In the genomic region with DNA sequence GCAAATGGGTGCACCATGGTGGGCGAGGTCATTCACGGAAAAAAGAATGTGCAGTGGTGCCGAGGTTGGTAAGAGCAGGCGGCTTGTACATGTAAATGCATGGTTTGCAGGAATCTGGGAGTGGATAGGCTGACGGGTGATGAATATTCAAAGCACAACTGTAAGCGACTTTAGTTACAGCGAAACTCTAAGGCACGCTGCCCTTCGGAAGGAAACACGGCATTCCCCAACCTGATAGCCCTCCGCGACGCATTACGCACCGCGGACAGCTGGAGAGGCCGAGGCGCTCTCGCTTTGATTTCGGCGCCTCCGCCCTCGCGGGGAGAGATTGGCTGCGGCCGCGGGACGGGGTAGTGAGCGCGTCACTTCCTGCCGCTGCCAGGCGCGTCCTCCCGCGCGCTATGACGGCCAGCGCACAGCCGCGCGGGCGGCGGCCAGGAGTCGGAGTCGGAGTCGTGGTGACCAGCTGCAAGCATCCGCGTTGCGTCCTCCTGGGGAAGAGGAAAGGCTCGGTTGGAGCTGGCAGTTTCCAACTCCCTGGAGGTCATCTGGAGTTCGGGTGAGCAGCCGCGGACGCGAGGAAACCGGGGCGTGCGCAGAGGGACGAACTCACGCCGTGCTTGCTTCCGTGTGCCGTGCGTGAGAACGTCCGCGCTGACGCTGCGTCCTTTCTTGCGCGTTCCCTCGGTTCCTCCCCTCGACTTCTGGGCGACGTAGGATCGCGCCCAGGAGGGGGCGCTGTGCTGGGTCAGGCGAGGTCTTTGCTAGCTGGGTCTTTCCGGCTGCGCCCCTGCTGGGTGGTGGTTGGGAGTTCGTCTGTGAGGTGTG, we compare ENCODE assay signal across 8 cellular contexts. TPM values are rescaled to one million over a fixed set of nuclear protein-coding genes. Genes with fewer than 3 reads are reported as not detected.
DNase-seq lines count a peak whose midpoint lies in the region; ATAC-seq and TF ChIP-seq lines count a peak whose summit lies in the region.

A gene (plus strand): TSS at position 381 of the 828 bp plus-strand sequence. CDS start 21 bp downstream, at position 402.

- H4K20me1 ChIP-seq in hepatocyte (ENCODE audit: insufficient read depth, poor library complexity, severe bottlenecking) = no peaks in the 10 kb centered on the region

- peaks cover 6% of the 10 kb centered on the region for H3K4me1 ChIP-seq in hepatocyte (ENCODE audit: insufficient read depth)

- H3K27ac ChIP-seq in hepatocyte = peak within 1 kb of the TSS; percentile 98

- peak within 1 kb of the TSS; percentile 78 for H2AFZ ChIP-seq in hepatocyte

- H3K9me3 ChIP-seq in hepatocyte (ENCODE audit: low read depth) = no peaks in the 10 kb centered on the region

- peak within 1 kb of the TSS; percentile 55 for H3K4me3 ChIP-seq in hepatocyte

- no peaks in the 10 kb centered on the region for H3K9me2 ChIP-seq in hepatocyte (replicated peaks; ENCODE audit: insufficient read depth)

- no peaks in the 10 kb centered on the region for H3K27me3 ChIP-seq in hepatocyte

- ATAC-seq in GM18511 (IDR thresholded peaks at IDR 0.05; ENCODE audit: unreplicated experiment) (peak; percentile 94), HG03039 (IDR thresholded peaks at IDR 0.05; ENCODE audit: unreplicated experiment) (peak; percentile 89)

- peak within 1 kb of the TSS; percentile 86 for H3K4me2 ChIP-seq in hepatocyte

- H3K36me3 ChIP-seq in hepatocyte (replicated peaks; ENCODE audit: insufficient read depth, low read depth) = no peaks in the 10 kb centered on the region

- H3K79me2 ChIP-seq in hepatocyte = peaks cover 9% of the 10 kb centered on the region

- DNase-seq in 8988T = peak; percentile 84
- peak; percentile 92 to 95 for DNase-seq in NCI-H2081 (lab: John Stamatoyannopoulos, UW)
- peak; percentile 69 for DNase-seq in T1000 (lab: John Stamatoyannopoulos, UW)
- DNase-seq in astrocyte of the hippocampus (ENCODE audit: low read depth, low spot score) = peak; percentile 99
- peak; percentile 97 for DNase-seq in hepatocyte (ENCODE audit: low spot score)
- peak; percentile 100 for DNase-seq in retina

- peak; percentile 100 for TF ChIP-seq CTCF in hepatocyte (IDR thresholded peaks at IDR 0.05; ENCODE audit: poor library complexity)

- WGBS in hepatocyte (ENCODE audit: low lambda C conversion rate, missing lambda C conversion rate) = 3% methylated on average over 79 of the region's 82 CpGs

RNA-seq across cellular contexts. Expression of the gene that starts here (rescaled TPM):
- total RNA-seq in hepatocyte = 16.6 and 16.8 TPM in 2 replicates
- polyA plus RNA-seq in hepatocyte = 13.7 and 17.7 TPM in 2 replicates

Comparison
In these comparisons a context has a peak if more than half of its experiments do, and no peak if none do; other contexts are left out.
1. Peak in every context shown above with its lines: DNase-seq, ATAC-seq, H3K4me3 ChIP-seq and H3K27ac ChIP-seq.